ENCODE assay signal across 28 cellular contexts in genomic region chr1:15383810-15384209, GRCh38. TPM values are rescaled to one million over a fixed set of nuclear protein-coding genes. Genes with fewer than 3 reads are reported as not detected.
A peak's percentile ranks its signal among the peaks of the same experiment; 100 is the strongest.
DNase-seq lines count a peak whose midpoint lies in the region; ATAC-seq lines count a peak whose summit lies in the region.
"Had no signal": no experiment of that assay in that cellular context is flagged by ENCODE, and none has a peak within 500 bp of the region (broad histone marks: within the 10 kb centered on the region; RNA-seq: fewer than 3 reads in every experiment).

No MANE protein-coding gene starts in this region.

- DNase-seq in natural killer cell treated with Interleukin-12 subunit alpha and Interleukin-12 subunit beta and Interleukin-15 and Interleukin-18, amount 100 ng/mL, for 72 hours (ENCODE audit: low spot score), result no peak
- DNase-seq in GF-D8 (lab: John Stamatoyannopoulos, UW) (no peak), Karpas-422 (no peak)
- DNase-seq in stimulated activated CD8-positive, alpha-beta memory T cell treated with anti-CD3 and anti-CD28 coated beads, Interleukin-4, amount 100 ng/mL, for 48 hours, result no peak
- DNase-seq: activated CD4-positive, alpha-beta T cell treated with anti-CD3 and anti-CD28 coated beads, Interleukin-2, amount 50 U/mL, for 4 hours; activated CD4-positive, CD25-positive, alpha-beta regulatory T cell; AML-193; cortex of kidney; DMS153; foreskin keratinocyte; heart left ventricle; left cardiac atrium; MG63; NCI-H1417; NCI-H345; T-cell had no signal

- no peak overlapping the region for H3K9ac ChIP-seq in BLaER1
- no peak overlapping the region for H3K9ac ChIP-seq in HUES64 (ENCODE audit: low read depth, low read length)
- H3K9ac ChIP-seq in Karpas-422 (ENCODE audit: low read length), result no peak overlapping the region

- H3K9me3 ChIP-seq in BLaER1, result no peaks in the 10 kb centered on the region
- H3K9me3 ChIP-seq in HUES64 (ENCODE audit: insufficient read depth, low read depth, low read length), result no peaks in the 10 kb centered on the region
- H3K9me3 ChIP-seq in Karpas-422 (ENCODE audit: low read length), result no peaks in the 10 kb centered on the region
- H3K9me3 ChIP-seq: esophagus muscularis mucosa, heart left ventricle, MG63, transverse colon had no signal

- H3K4me3 ChIP-seq in BLaER1 (no peak overlapping the region), HUES64 (ENCODE audit: low read length) (no peak overlapping the region), Karpas-422 (ENCODE audit: low read length) (no peak overlapping the region)
- H3K4me3 ChIP-seq: cardiac muscle cell, esophagus muscularis mucosa, MG63, transverse colon had no signal

- H3K9me2 ChIP-seq in Karpas-422 (replicated peaks; ENCODE audit: insufficient read depth, low read length), result no peaks in the 10 kb centered on the region

- H3K4me2 ChIP-seq in BLaER1 (peak overlapping the region; percentile 84), Karpas-422 (ENCODE audit: low read depth, low read length, poor library complexity, severe bottlenecking) (no peak overlapping the region)

- no peaks in the 10 kb centered on the region for H3K79me2 ChIP-seq in Karpas-422 (ENCODE audit: low read length)

- no peaks in the 10 kb centered on the region for H3K9me3 Mint-ChIP-seq in natural killer cell treated with Interleukin-12 subunit alpha and Interleukin-12 subunit beta and Interleukin-15 and Interleukin-18, amount 100 ng/mL, for 72 hours
- H3K9me3 Mint-ChIP-seq: activated naive CD4-positive, alpha-beta T cell treated with anti-CD3 and anti-CD28 coated beads, Interleukin-2, amount 50 U/mL, for 24 hours; activated T-helper 2 cell treated with anti-CD3 and anti-CD28 coated beads, Interferon-gamma antibody, Interleukin-2, Interleukin-4, amounts not matched to agents 10 μg/mL and 5 μg/mL and 100 μg/mL, durations not matched to agents 14 hours and 24 hours and 36 hours; T-cell had no signal

- peak overlapping the region; percentile 54 to 85 for H3K27ac Mint-ChIP-seq in natural killer cell treated with Interleukin-12 subunit alpha and Interleukin-12 subunit beta and Interleukin-15 and Interleukin-18, amount 100 ng/mL, for 72 hours
- H3K27ac Mint-ChIP-seq: activated naive CD4-positive, alpha-beta T cell treated with anti-CD3 and anti-CD28 coated beads, Interleukin-2, amount 50 U/mL, for 24 hours; activated T-helper 2 cell treated with anti-CD3 and anti-CD28 coated beads, Interferon-gamma antibody, Interleukin-2, Interleukin-4, amounts not matched to agents 10 μg/mL and 5 μg/mL and 100 μg/mL, durations not matched to agents 14 hours and 24 hours and 36 hours; T-cell had no signal

- H2AFZ ChIP-seq in Karpas-422 (ENCODE audit: low read length), result no peak overlapping the region

- H3K4me3 Mint-ChIP-seq in natural killer cell treated with Interleukin-12 subunit alpha and Interleukin-12 subunit beta and Interleukin-15 and Interleukin-18, amount 100 ng/mL, for 72 hours, result peak overlapping the region; percentile 81

- peak in 1 of 2 donors; percentile 2 for ATAC-seq in natural killer cell treated with Interleukin-12 subunit alpha and Interleukin-12 subunit beta and Interleukin-15 and Interleukin-18, amount 100 ng/mL, for 72 hours
- ATAC-seq in HG03196 (IDR thresholded peaks at IDR 0.05; ENCODE audit: unreplicated experiment), result no peak
- ATAC-seq: foreskin keratinocyte had no signal

- no peaks in the 10 kb centered on the region for H3K27me3 Mint-ChIP-seq in natural killer cell treated with Interleukin-12 subunit alpha and Interleukin-12 subunit beta and Interleukin-15 and Interleukin-18, amount 100 ng/mL, for 72 hours
- H3K27me3 Mint-ChIP-seq: activated naive CD4-positive, alpha-beta T cell treated with anti-CD3 and anti-CD28 coated beads, Interleukin-2, amount 50 U/mL, for 24 hours had no signal

- H4K20me1 ChIP-seq in BLaER1 (no peaks in the 10 kb centered on the region), Karpas-422 (ENCODE audit: insufficient read depth, low read depth, low read length) (no peaks in the 10 kb centered on the region)

- 83% methylated on average over 5 of the region's 5 CpGs for WGBS in HUES64

- no peaks in the 10 kb centered on the region for H3K36me3 Mint-ChIP-seq in natural killer cell treated with Interleukin-12 subunit alpha and Interleukin-12 subunit beta and Interleukin-15 and Interleukin-18, amount 100 ng/mL, for 72 hours
- H3K36me3 Mint-ChIP-seq: activated naive CD4-positive, alpha-beta T cell treated with anti-CD3 and anti-CD28 coated beads, Interleukin-2, amount 50 U/mL, for 24 hours; T-cell had no signal

- H3K4me1 Mint-ChIP-seq in natural killer cell treated with Interleukin-12 subunit alpha and Interleukin-12 subunit beta and Interleukin-15 and Interleukin-18, amount 100 ng/mL, for 72 hours (ENCODE audit: low read depth in 2 of 2), result peaks cover 32 to 34% of the 10 kb centered on the region in 2 donors

- no peaks in the 10 kb centered on the region for H3K27me3 ChIP-seq in BLaER1
- H3K27me3 ChIP-seq in HUES64 (ENCODE audit: insufficient read depth, low read length), result peaks cover 86% of the 10 kb centered on the region
- no peaks in the 10 kb centered on the region for H3K27me3 ChIP-seq in Karpas-422 (ENCODE audit: low read length)
- H3K27me3 ChIP-seq: esophagus muscularis mucosa, MG63, transverse colon had no signal

- H3K36me3 ChIP-seq in BLaER1, result no peaks in the 10 kb centered on the region
- H3K36me3 ChIP-seq in HUES64 (ENCODE audit: insufficient read depth, low read length), result no peaks in the 10 kb centered on the region
- no peaks in the 10 kb centered on the region for H3K36me3 ChIP-seq in Karpas-422 (ENCODE audit: insufficient read depth, low read length)
- H3K36me3 ChIP-seq: cardiac muscle cell, esophagus muscularis mucosa, heart left ventricle, MG63, transverse colon had no signal

- H3K4me1 ChIP-seq in BLaER1 (peaks cover 35% of the 10 kb centered on the region), HUES64 (ENCODE audit: insufficient read depth, low read length) (peaks cover 33% of the 10 kb centered on the region), Karpas-422 (ENCODE audit: low read length) (peaks cover 5% of the 10 kb centered on the region)
- H3K4me1 ChIP-seq: foreskin keratinocyte had no signal

- peak overlapping the region; percentile 28; the same call in 1 of the 2 replicates for H3K27ac ChIP-seq in BLaER1
- H3K27ac ChIP-seq in HUES64 (ENCODE audit: low read depth, low read length), result peak overlapping the region; percentile 46; the same call in 1 of the 2 replicates
- peak overlapping the region; percentile 41 for H3K27ac ChIP-seq in cingulate gyrus (ENCODE audit: low read depth, low read length)
- no peak overlapping the region for H3K27ac ChIP-seq in Karpas-422 (ENCODE audit: low read length)
- H3K27ac ChIP-seq: cardiac muscle cell, esophagus muscularis mucosa, foreskin keratinocyte, heart left ventricle, transverse colon had no signal

RNA-seq across cellular contexts. Expression of gene EFHD2, which starts 25.9 kb away (rescaled TPM):
- 15.1 TPM for polyA plus RNA-seq in HUES64 (2013, experiment 1 of 2)
- polyA plus RNA-seq in HUES64 (2013, experiment 2 of 2), result 15.3 TPM
- 100 to 1,000 TPM; 164 to 185 TPM for total RNA-seq in natural killer cell treated with Interleukin-12 subunit alpha and Interleukin-12 subunit beta and Interleukin-15 and Interleukin-18, amount 100 ng/mL, for 72 hours
- 24.9 and 57.8 TPM in 2 replicates for total RNA-seq in Karpas-422 (2014; rRNA removed; shearing (Covaris generic); ENCODE audit: low replicate concordance)

RNA-seq across cellular contexts. Expression of gene CTRC, which starts 54.4 kb away (rescaled TPM):
- polyA plus RNA-seq in HUES64 (2013, experiment 1 of 2), result not detected
- polyA plus RNA-seq in HUES64 (2013, experiment 2 of 2), result not detected
- total RNA-seq in natural killer cell treated with Interleukin-12 subunit alpha and Interleukin-12 subunit beta and Interleukin-15 and Interleukin-18, amount 100 ng/mL, for 72 hours, result 1 to 10 TPM in 1 of 2 donors, under 1 TPM in 1; 0.53 to 2.3 TPM
- not detected in 2 replicates for total RNA-seq in Karpas-422 (2014; rRNA removed; shearing (Covaris generic); ENCODE audit: low replicate concordance)
- total RNA-seq: cardiac muscle cell, foreskin keratinocyte, left cardiac atrium, lung microvascular endothelial cell, pulmonary artery endothelial cell, SK-MEL-5 had no signal
- polyA plus RNA-seq: foreskin keratinocyte, heart left ventricle had no signal
